In genomic region chr5:111685969-111686368, GRCh38 we compare ENCODE assay signal across 1 cellular context.
TF ChIP-seq lines count a peak whose summit lies in the region.

No MANE protein-coding gene starts in this region.

TF ChIP-seq in H1, 55 proteins besides CTCF, POLR2A, EP300 and RAD21 (continued from another document):
- TF ChIP-seq CHD7 (IDR thresholded peaks at IDR 0.05; ENCODE audit: insufficient replicate concordance, low read length) (no peak), CTBP2 (IDR thresholded peaks at IDR 0.05; ENCODE audit: borderline replicate concordance, insufficient read depth, insufficient read length, low read length) (no peak)
TF ChIP-seq in H1: peak in this region for 0.
